17 cellular contexts compared by ENCODE assay signal in the genomic region with DNA sequence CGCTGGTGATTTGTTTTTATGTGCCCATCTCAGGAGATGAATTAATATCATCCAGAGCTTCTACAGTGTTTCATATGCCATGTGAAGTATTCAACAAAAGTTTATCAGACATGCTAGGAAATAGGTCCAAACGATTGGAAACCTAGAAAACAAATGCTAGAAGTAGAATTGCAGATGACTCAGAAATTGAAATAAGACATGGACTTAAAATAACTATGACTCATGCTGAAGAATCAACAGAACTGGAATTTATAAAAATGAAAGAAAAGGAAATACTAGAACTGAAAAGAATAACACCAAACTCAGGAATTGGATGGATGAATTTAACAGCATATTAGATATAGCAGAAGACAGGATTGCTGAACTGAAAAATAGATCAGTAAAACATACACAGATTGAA.
DNase-seq lines count a peak whose midpoint lies in the region; ATAC-seq, FAIRE-seq and TF ChIP-seq lines count a peak whose summit lies in the region.
"Had no signal": no experiment of that assay in that cellular context is flagged by ENCODE, and none has a peak within 500 bp of the region (broad histone marks: within the 10 kb centered on the region; RNA-seq: fewer than 3 reads in every experiment).

No MANE protein-coding gene starts in this region.

- no peak for TF ChIP-seq CTCF in AG10803 (conservative IDR thresholded peaks at IDR 0.05; ENCODE audit: low read length)
- no peak for TF ChIP-seq CTCF in brain microvascular endothelial cell (IDR thresholded peaks at IDR 0.05; ENCODE audit: low read depth, low read length, missing control alignments)
- TF ChIP-seq CTCF in keratinocyte (optimal IDR thresholded peaks at IDR 0.05 in 1 of 3, IDR thresholded peaks at IDR 0.05 in 1 of 3, conservative IDR thresholded peaks at IDR 0.05 in 1 of 3; ENCODE audit: extremely low read depth in 1 of 3, insufficient read depth in 2 of 3, low read length in 3 of 3): no peak
- TF ChIP-seq CTCF in A673 (conservative IDR thresholded peaks at IDR 0.05; ENCODE audit: low read depth, low read length): no peak

- H3K9me1 ChIP-seq in keratinocyte (ENCODE audit: control insufficient read depth, extremely low read depth, insufficient read depth, low read length): no peaks in the 10 kb centered on the region

- intact Hi-C loops in A673 (cut with micrococcal nuclease; ENCODE audit: unreplicated experiment): no loop called here

- no peak overlapping the region for H2AFZ ChIP-seq in keratinocyte (ENCODE audit: control insufficient read depth, low read length)

- H3K4me1 ChIP-seq in keratinocyte (ENCODE audit: control insufficient read depth, extremely low read depth, insufficient read depth, low read length) (peaks cover 7% of the 10 kb centered on the region), A673 (ENCODE audit: insufficient read depth, low read length, poor library complexity, severe bottlenecking) (no peaks in the 10 kb centered on the region)
- H3K4me1 ChIP-seq: BE2C, esophagus muscularis mucosa had no signal

- H3K4me3 ChIP-seq in AG10803 (ENCODE audit: low read length) (no peak overlapping the region), brain microvascular endothelial cell (ENCODE audit: low read depth, low read length) (no peak overlapping the region), keratinocyte (ENCODE audit: control insufficient read depth in 2 of 3, extremely low read depth in 1 of 3, insufficient read depth in 2 of 3, low read depth in 1 of 3, low read length in 3 of 3) (no peak overlapping the region), A673 (ENCODE audit: low read depth, low read length, poor library complexity, severe bottlenecking) (no peak overlapping the region)
- H3K4me3 ChIP-seq: esophagus muscularis mucosa had no signal

- POLR2A ChIA-PET in A673 (lab: Charles Lee; ENCODE audit: low non-redundant PET): no interaction called here

- H3K27ac ChIP-seq in brain microvascular endothelial cell (no peak overlapping the region), keratinocyte (ENCODE audit: control insufficient read depth, insufficient read depth, low read length) (no peak overlapping the region), A673 (ENCODE audit: low read depth, low read length, poor library complexity, severe bottlenecking) (no peak overlapping the region)
- H3K27ac ChIP-seq: esophagus muscularis mucosa had no signal

- H3K4me2 ChIP-seq in keratinocyte (ENCODE audit: control insufficient read depth, extremely low read depth, insufficient read depth, low read depth, low read length): peak overlapping the region; percentile 18

- CTCF ChIA-PET in A673 (lab: Charles Lee): no interaction called here

- dilution Hi-C loops in keratinocyte (cut with MboI; ENCODE audit: extremely low pct_ligation_motif_present, low sequenced_read_pairs): no loop called here

- ATAC-seq in HG02852 (IDR thresholded peaks at IDR 0.05; ENCODE audit: unreplicated experiment): no peak

- DNase-seq in AG10803 (ENCODE audit: low read depth): peak; percentile 53
- DNase-seq in M059J (ENCODE audit: low read depth): peak; percentile 59
- peak; percentile 0 for DNase-seq in brain microvascular endothelial cell
- DNase-seq in keratinocyte (ENCODE audit: low read depth, low spot score): no peak
- no peak for DNase-seq in OCI-M1 (lab: John Stamatoyannopoulos, UW)
- no peak for DNase-seq in A673 (ENCODE audit: low spot score)
- no peak for DNase-seq in NCI-H1417 (lab: John Stamatoyannopoulos, UW)
- DNase-seq: activated CD4-positive, alpha-beta memory T cell treated with anti-CD3 and anti-CD28 coated beads, Interleukin-2, amount 10 ng/mL, durations not matched to agents 7 days and 5 days; activated effector memory CD4-positive, alpha-beta T cell treated with Interleukin-2 at 50 U/mL for 16 hours; BE2C; islet precursor cell; NCI-H510A; retina; stimulated activated naive CD4-positive, alpha-beta T cell; T-helper 9 cell had no signal

- FAIRE-seq in keratinocyte (lab: Jason Lieb, UNC): peak; percentile 36

- no peaks in the 10 kb centered on the region for H3K9me3 ChIP-seq in keratinocyte (ENCODE audit: control insufficient read depth, low read depth, low read length)
- H3K9me3 ChIP-seq in A673 (ENCODE audit: low read depth, low read length, poor library complexity, severe bottlenecking): no peaks in the 10 kb centered on the region
- H3K9me3 ChIP-seq: BE2C had no signal

- no TSS peak for BruUV-seq in A673 (replicated peaks; lab: Mats Ljungman, UMichigan)

- no peaks in the 10 kb centered on the region for H4K20me1 ChIP-seq in keratinocyte (ENCODE audit: control insufficient read depth, extremely low read depth, insufficient read depth, low read length)

- H3K36me3 ChIP-seq in brain microvascular endothelial cell (replicated peaks) (no peaks in the 10 kb centered on the region), keratinocyte (ENCODE audit: control insufficient read depth in 2 of 2, extremely low read depth in 1 of 2, insufficient read depth in 2 of 2, low read length in 2 of 2) (no peaks in the 10 kb centered on the region), A673 (ENCODE audit: insufficient read depth, low read length, poor library complexity, severe bottlenecking) (no peaks in the 10 kb centered on the region)
- H3K36me3 ChIP-seq: BE2C, esophagus muscularis mucosa had no signal

- in situ Hi-C loops in brain microvascular endothelial cell (cut with HindIII; ENCODE audit: low pct_ligation_motif_present, low sequenced_read_pairs): no loop called here

- no peak overlapping the region for H3K9ac ChIP-seq in keratinocyte (ENCODE audit: control insufficient read depth, extremely low read depth, insufficient read depth, low read length)

- no peaks in the 10 kb centered on the region for H3K79me2 ChIP-seq in keratinocyte (ENCODE audit: control insufficient read depth, insufficient read depth, low read length)

- H3K27me3 ChIP-seq in brain microvascular endothelial cell (replicated peaks) (no peaks in the 10 kb centered on the region), keratinocyte (ENCODE audit: control insufficient read depth, extremely low read depth, insufficient read depth, low read length) (no peaks in the 10 kb centered on the region), A673 (replicated peaks; ENCODE audit: insufficient read depth, low read depth, low read length, poor library complexity) (no peaks in the 10 kb centered on the region)
- H3K27me3 ChIP-seq: BE2C, esophagus muscularis mucosa had no signal

Comparison
In these comparisons a context has a peak if more than half of its experiments do, and no peak if none do; other contexts are left out.
1. DNase-seq: peak in AG10803 (single experiment), M059J (single experiment) and brain microvascular endothelial cell (single experiment); none in keratinocyte (single experiment), OCI-M1 (single experiment), A673 (single experiment) and NCI-H1417 (0 of 3).